21 cellular contexts compared by ENCODE assay signal in genomic region chr2:207045531-207045930, GRCh38.
"Had no signal": no experiment of that assay in that cellular context is flagged by ENCODE, and none has a peak within 500 bp of the region (broad histone marks: within the 10 kb centered on the region; RNA-seq: fewer than 3 reads in every experiment).

No MANE protein-coding gene starts in this region.

- H3K27ac Mint-ChIP-seq: activated CD4-positive, alpha-beta memory T cell treated with anti-CD3 and anti-CD28 coated beads, Interleukin-2, amount 10 ng/mL, durations not matched to agents 7 days and 5 days; activated naive CD8-positive, alpha-beta T cell treated with anti-CD3 and anti-CD28 coated beads, Interleukin-2, amount 50 U/mL, for 24 hours; memory B cell; stimulated activated effector memory CD8-positive, alpha-beta T cell treated with anti-CD3 and anti-CD28 coated beads, Interleukin-12 subunit alpha, Interleukin-12 subunit beta, amount 100 ng/mL, for 72 hours had no signal

- H3K9me3 ChIP-seq: heart left ventricle, right lobe of liver, transverse colon had no signal

- DNase-seq: activated CD4-positive, alpha-beta memory T cell treated with anti-CD3 and anti-CD28 coated beads, Interleukin-2, amount 10 ng/mL, durations not matched to agents 7 days and 5 days; activated CD4-positive, alpha-beta T cell treated with anti-CD3 and anti-CD28 coated beads, Interleukin-2, amount 10 ng/mL, durations not matched to agents 24 days and 14 days; activated gamma-delta T cell; activated naive CD4-positive, alpha-beta T cell treated with anti-CD3 and anti-CD28 coated beads, Interleukin-2, amount 50 U/mL, for 16 hours; activated naive CD8-positive, alpha-beta T cell treated with anti-CD3 and anti-CD28 coated beads, Interleukin-2, amount 50 U/mL, for 24 hours; anterior cingulate cortex; brain microvascular endothelial cell; central memory CD4-positive, alpha-beta T cell; effector memory CD4-positive, alpha-beta T cell; heart left ventricle; islet precursor cell; left colon; nucleus accumbens; right lobe of liver; stimulated activated CD4-positive, alpha-beta T cell treated with anti-CD3 and anti-CD28 coated beads, Interleukin-2, amount 100 ng/mL, for 24 hours; transverse colon had no signal

- H3K9me3 Mint-ChIP-seq: activated CD4-positive, alpha-beta memory T cell treated with anti-CD3 and anti-CD28 coated beads, Interleukin-2, amount 10 ng/mL, durations not matched to agents 7 days and 5 days; activated CD4-positive, alpha-beta T cell treated with anti-CD3 and anti-CD28 coated beads, Interleukin-2, amount 10 ng/mL, durations not matched to agents 24 days and 14 days; activated naive CD8-positive, alpha-beta T cell treated with anti-CD3 and anti-CD28 coated beads, Interleukin-2, amount 50 U/mL, for 24 hours; memory B cell; stimulated activated effector memory CD8-positive, alpha-beta T cell treated with anti-CD3 and anti-CD28 coated beads, Interleukin-12 subunit alpha, Interleukin-12 subunit beta, amount 100 ng/mL, for 72 hours; T-helper 2 cell treated with Interferon-gamma antibody and Interleukin-4, amounts not matched to agents 5 μg/mL and 100 μg/mL, for 36 hours had no signal

- H3K36me3 Mint-ChIP-seq: memory B cell; stimulated activated effector memory CD8-positive, alpha-beta T cell treated with anti-CD3 and anti-CD28 coated beads, Interleukin-12 subunit alpha, Interleukin-12 subunit beta, amount 100 ng/mL, for 72 hours had no signal

- ATAC-seq: activated CD4-positive, CD25-positive, alpha-beta regulatory T cell treated with anti-CD3 and anti-CD28 coated beads, Interleukin-2, amount 50 U/mL, for 24 hours; activated naive CD8-positive, alpha-beta T cell treated with anti-CD3 and anti-CD28 coated beads, Interleukin-2, amount 50 U/mL, for 24 hours; esophagus mucosa; heart left ventricle; left colon; stimulated activated effector memory CD8-positive, alpha-beta T cell treated with anti-CD3 and anti-CD28 coated beads, Interleukin-12 subunit alpha, Interleukin-12 subunit beta, amount 100 ng/mL, for 72 hours had no signal

- H3K4me3 Mint-ChIP-seq: activated CD4-positive, alpha-beta memory T cell treated with anti-CD3 and anti-CD28 coated beads, Interleukin-2, amount 10 ng/mL, durations not matched to agents 7 days and 5 days; activated CD4-positive, alpha-beta T cell treated with anti-CD3 and anti-CD28 coated beads, Interleukin-2, amount 10 ng/mL, durations not matched to agents 24 days and 14 days; activated naive CD8-positive, alpha-beta T cell treated with anti-CD3 and anti-CD28 coated beads, Interleukin-2, amount 50 U/mL, for 24 hours; memory B cell; stimulated activated effector memory CD8-positive, alpha-beta T cell treated with anti-CD3 and anti-CD28 coated beads, Interleukin-12 subunit alpha, Interleukin-12 subunit beta, amount 100 ng/mL, for 72 hours had no signal
